16 cellular contexts compared by ENCODE assay signal in genomic region chr6:53858913-53859312, GRCh38.
DNase-seq lines count a peak whose midpoint lies in the region; TF ChIP-seq lines count a peak whose summit lies in the region.
"Had no signal": no experiment of that assay in that cellular context is flagged by ENCODE, and none has a peak within 500 bp of the region (broad histone marks: within the 10 kb centered on the region; RNA-seq: fewer than 3 reads in every experiment).

No MANE protein-coding gene starts in this region.

- peak; percentile 13 for DNase-seq in DMS 273 (lab: John Stamatoyannopoulos, UW; ENCODE audit: unreplicated experiment)
- no peak for DNase-seq in DMS 273 treated with DMSO at 0.1 percent for 48 hours (lab: John Stamatoyannopoulos, UW)
- peak; percentile 5 for DNase-seq in RPMI7951 (ENCODE audit: low read depth)
- peak; percentile 50 for DNase-seq in foreskin melanocyte
- no peak for DNase-seq in tibial artery
- no peak for DNase-seq in NOMO-1 treated with dmso at 0.1 percent for 144 hours (lab: John Stamatoyannopoulos, UW; ENCODE audit: unreplicated experiment)
- DNase-seq: CD4-positive, CD25-positive, alpha-beta regulatory T cell; CD8-positive, alpha-beta T cell; DMS153; DND-41; GOT3; HFFc6 had no signal

- H3K36me3 ChIP-seq in tibial artery = no peaks in the 10 kb centered on the region
- H3K36me3 ChIP-seq: BLaER1, HAP-1 had no signal

- H3K27me3 ChIP-seq in tibial artery = no peaks in the 10 kb centered on the region
- H3K27me3 ChIP-seq: BLaER1 had no signal

- intact Hi-C loops in tibial artery (cut with DNase I; ENCODE audit: low total_unique reads) = no loop called here

- H3K9me3 ChIP-seq in tibial artery = no peaks in the 10 kb centered on the region
- H3K9me3 ChIP-seq: BLaER1, HAP-1 had no signal

- no peak overlapping the region for H3K4me3 ChIP-seq in tibial artery
- H3K4me3 ChIP-seq: BLaER1, HAP-1 had no signal

- peaks cover 0 to 60% (median 33%) of the 10 kb centered on the region in 4 donors for H3K4me1 ChIP-seq in tibial artery
- H3K4me1 ChIP-seq: BLaER1 had no signal

- no peak for TF ChIP-seq CTCF in tibial artery (IDR thresholded peaks at IDR 0.05)

- no peak overlapping the region for H3K27ac ChIP-seq in tibial artery
- H3K27ac ChIP-seq: 22Rv1, BLaER1, C4-2B had no signal

Comparison
In these comparisons a context has a peak if more than half of its experiments do, and no peak if none do; other contexts are left out.
1. DNase-seq: peak in DMS 273 (single experiment), RPMI7951 (single experiment) and foreskin melanocyte (single experiment); none in DMS 273 treated with DMSO at 0.1 percent for 48 hours (single experiment), tibial artery (0 of 2) and NOMO-1 treated with dmso at 0.1 percent for 144 hours (single experiment).